ENCODE assay signal across 15 cellular contexts in genomic region chr10:49071221-49071761, GRCh38.
A peak's percentile ranks its signal among the peaks of the same experiment; 100 is the strongest.
DNase-seq lines count a peak whose midpoint lies in the region; TF ChIP-seq lines count a peak whose summit lies in the region.
"Had no signal": no experiment of that assay in that cellular context is flagged by ENCODE, and none has a peak within 500 bp of the region (broad histone marks: within the 10 kb centered on the region; RNA-seq: fewer than 3 reads in every experiment).

No MANE protein-coding gene starts in this region.

- peaks cover 15% of the 10 kb centered on the region for H3K4me1 ChIP-seq in stomach smooth muscle (ENCODE audit: control insufficient read depth, insufficient read depth, low read length)

- no peak overlapping the region for H3K9ac ChIP-seq in stomach smooth muscle (ENCODE audit: low read length in 2 of 2)

- no peaks in the 10 kb centered on the region for H3K27me3 ChIP-seq in stomach smooth muscle (ENCODE audit: control insufficient read depth in 1 of 2, insufficient read depth in 2 of 2, low read length in 2 of 2)
- H3K27me3 ChIP-seq: ascending aorta had no signal

- no peaks in the 10 kb centered on the region for H3K9me3 ChIP-seq in stomach smooth muscle (ENCODE audit: control insufficient read depth in 2 of 2, low read length in 2 of 2)
- H3K9me3 ChIP-seq: ascending aorta had no signal

- peaks cover 14 to 27% of the 10 kb centered on the region in 2 donors for H3K36me3 ChIP-seq in stomach smooth muscle (ENCODE audit: control insufficient read depth in 2 of 2, insufficient read depth in 2 of 2, low read length in 2 of 2)

- TF ChIP-seq CTCF in choroid plexus epithelial cell (conservative IDR thresholded peaks at IDR 0.05; ENCODE audit: low read depth, low read length), result no peak

- peak; percentile 23 for DNase-seq in DMS53 (lab: John Stamatoyannopoulos, UW)
- DNase-seq in DMS53 treated with DMSO at 0.1 percent for 48 hours (lab: John Stamatoyannopoulos, UW; ENCODE audit: unreplicated experiment), result no peak
- DNase-seq in choroid plexus epithelial cell (ENCODE audit: low read depth), result peak; percentile 30
- peak; percentile 19 for DNase-seq in islet precursor cell
- DNase-seq in GM19238 (ENCODE audit: insufficient read length, low spot score), result no peak
- no peak for DNase-seq in DMS153 (lab: John Stamatoyannopoulos, UW)
- DNase-seq in CD1c-positive myeloid dendritic cell (ENCODE audit: extremely low spot score), result no peak
- DNase-seq: activated CD4-positive, alpha-beta T cell treated with anti-CD3 and anti-CD28 coated beads, Interleukin-2, amount 50 U/mL, for 48 hours; CD4-positive, alpha-beta memory T cell; GOT3; NCI-H1417 treated with DMSO at 0.1 percent for 48 hours; NCI-H345; stimulated activated CD4-positive, alpha-beta T cell treated with anti-CD3 and anti-CD28 coated beads, Interleukin-4, amount 100 ng/mL, for 1 hour had no signal

- H3K4me3 ChIP-seq in choroid plexus epithelial cell (ENCODE audit: low read depth, low read length), result no peak overlapping the region
- peak overlapping the region in 1 of 2 donors; percentile 3 for H3K4me3 ChIP-seq in stomach smooth muscle (ENCODE audit: low read length in 2 of 2)
- H3K4me3 ChIP-seq: ascending aorta had no signal

- H3K27ac ChIP-seq in stomach smooth muscle (ENCODE audit: low read length), result peak overlapping the region; percentile 67
- H3K27ac ChIP-seq: ascending aorta had no signal

Comparison
In these comparisons a context has a peak if more than half of its experiments do, and no peak if none do; other contexts are left out.
1. DNase-seq: peak in DMS53 (single experiment), choroid plexus epithelial cell (single experiment) and islet precursor cell (single experiment); none in DMS53 treated with DMSO at 0.1 percent for 48 hours (single experiment), GM19238 (single experiment), DMS153 (single experiment) and CD1c-positive myeloid dendritic cell (single experiment).